24 cellular contexts compared by ENCODE assay signal in the genomic region with DNA sequence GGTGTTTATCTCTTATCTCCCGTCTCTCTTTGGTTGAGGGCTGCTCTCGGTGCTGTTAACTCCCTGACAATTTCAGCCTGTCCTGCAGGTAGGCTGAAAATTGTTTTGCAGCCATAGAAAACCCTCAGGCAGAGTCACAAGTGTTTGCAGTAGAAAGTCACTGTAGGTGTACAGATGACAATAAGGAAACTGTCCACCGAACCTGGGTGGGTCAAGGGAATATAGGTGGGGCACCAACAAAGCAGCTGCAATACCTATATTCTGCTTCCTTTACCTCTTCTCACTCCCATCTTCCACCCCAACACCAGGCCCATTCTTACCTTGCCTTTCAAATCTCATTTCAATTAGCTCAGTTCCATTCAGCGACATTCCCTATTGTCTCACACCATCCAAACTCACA.
"Had no signal": no experiment of that assay in that cellular context is flagged by ENCODE, and none has a peak within 500 bp of the region (broad histone marks: within the 10 kb centered on the region; RNA-seq: fewer than 3 reads in every experiment).

No MANE protein-coding gene starts in this region.

- H3K4me1 ChIP-seq: body of pancreas, heart left ventricle had no signal

- DNase-seq: activated CD4-positive, alpha-beta memory T cell treated with anti-CD3 and anti-CD28 coated beads for 36 hours; activated CD4-positive, alpha-beta T cell treated with anti-CD3 and anti-CD28 coated beads for 36 hours; activated CD4-positive, alpha-beta T cell treated with anti-CD3 and anti-CD28 coated beads, Interleukin-2, amount 10 ng/mL, durations not matched to agents 24 days and 14 days; activated CD4-positive, CD25-positive, alpha-beta regulatory T cell; activated CD4-positive, CD25-positive, alpha-beta regulatory T cell treated with anti-CD3 and anti-CD28 coated beads, Interleukin-2, amount 50 U/mL, for 72 hours; activated CD8-positive, alpha-beta memory T cell treated with anti-CD3 and anti-CD28 coated beads, Interleukin-2, amount 10 ng/mL, durations not matched to agents 7 days and 5 days; activated CD8-positive, alpha-beta memory T cell treated with anti-CD3 and anti-CD28 coated beads, Interleukin-2, amount 50 U/mL, for 4 hours; activated CD8-positive, alpha-beta T cell treated with anti-CD3 and anti-CD28 coated beads, Interleukin-2, amount 10 ng/mL, durations not matched to agents 7 days and 5 days; activated gamma-delta T cell; activated naive CD4-positive, alpha-beta T cell; activated T-cell treated with anti-CD3 and anti-CD28 coated beads, Interleukin-2, amount 50 U/mL, for 24 hours; activated T-cell treated with anti-CD3 and anti-CD28 coated beads, Interleukin-2, amount 50 U/mL, for 72 hours; amniotic stem cell; anterior cingulate cortex; body of pancreas; caudate nucleus; dorsolateral prefrontal cortex; effector memory CD4-positive, alpha-beta T cell; endodermal cell; foreskin fibroblast; heart left ventricle; T-helper 2 cell had no signal

- H3K27me3 ChIP-seq: body of pancreas had no signal

- H3K36me3 ChIP-seq: heart left ventricle had no signal

- H3K9me3 ChIP-seq: body of pancreas, heart left ventricle had no signal

- H3K4me3 ChIP-seq: body of pancreas, dorsolateral prefrontal cortex, heart left ventricle had no signal

- H3K27ac ChIP-seq: body of pancreas, dorsolateral prefrontal cortex, heart left ventricle had no signal

- FAIRE-seq: frontal cortex had no signal

- ATAC-seq: activated CD4-positive, alpha-beta T cell treated with anti-CD3 and anti-CD28 coated beads for 36 hours; activated CD8-positive, alpha-beta memory T cell treated with anti-CD3 and anti-CD28 coated beads, Interleukin-2, amount 10 ng/mL, durations not matched to agents 7 days and 5 days; activated CD8-positive, alpha-beta T cell treated with anti-CD3 and anti-CD28 coated beads, Interleukin-2, amount 10 ng/mL, durations not matched to agents 7 days and 5 days; activated T-cell treated with anti-CD3 and anti-CD28 coated beads, Interleukin-2, amount 50 U/mL, for 72 hours; body of pancreas; esophagus mucosa; heart left ventricle had no signal
